ENCODE assay signal across 1 cellular context in genomic region chr1:226938903-226939438, GRCh38.
TF ChIP-seq lines count a peak whose summit lies in the region.

No MANE protein-coding gene starts in this region.

TF ChIP-seq in HEK293, 187 proteins besides CTCF, POLR2A, EP300 and RAD21 (continued from another document):
- no peak for TF ChIP-seq PRDM2 (tag by site-specific recombination; IDR thresholded peaks at IDR 0.05; ENCODE audit: borderline replicate concordance)
- no peak for TF ChIP-seq ZNF248 (tag by site-specific recombination; IDR thresholded peaks at IDR 0.05)
- TF ChIP-seq ZNF596 (tag by site-specific recombination; IDR thresholded peaks at IDR 0.05): no peak
- TF ChIP-seq, protein P1, sequence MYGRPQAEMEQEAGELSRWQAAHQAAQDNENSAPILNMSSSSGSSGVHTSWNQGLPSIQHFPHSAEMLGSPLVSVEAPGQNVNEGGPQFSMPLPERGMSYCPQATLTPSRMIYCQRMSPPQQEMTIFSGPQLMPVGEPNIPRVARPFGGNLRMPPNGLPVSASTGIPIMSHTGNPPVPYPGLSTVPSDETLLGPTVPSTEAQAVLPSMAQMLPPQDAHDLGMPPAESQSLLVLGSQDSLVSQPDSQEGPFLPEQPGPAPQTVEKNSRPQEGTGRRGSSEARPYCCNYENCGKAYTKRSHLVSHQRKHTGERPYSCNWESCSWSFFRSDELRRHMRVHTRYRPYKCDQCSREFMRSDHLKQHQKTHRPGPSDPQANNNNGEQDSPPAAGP (tag by site-specific recombination; IDR thresholded peaks at IDR 0.05): no peak
- TF ChIP-seq ZNF658 (tag by site-specific recombination; IDR thresholded peaks at IDR 0.05): no peak
- no peak for TF ChIP-seq KLF10 (tag by site-specific recombination; IDR thresholded peaks at IDR 0.05)
- TF ChIP-seq ZNF423 (tag by site-specific recombination; IDR thresholded peaks at IDR 0.05): no peak
- 0 out of 2 replicates have a peak, but pooled peaks have one; percentile 14 for TF ChIP-seq HOXC10 (CRISPR knock-in tag; IDR thresholded peaks at IDR 0.05)
- no peak for TF ChIP-seq MYNN (tag by site-specific recombination; IDR thresholded peaks at IDR 0.05; ENCODE audit: borderline replicate concordance)
- no peak for TF ChIP-seq SP7 (tag by site-specific recombination; IDR thresholded peaks at IDR 0.05)
